24 cellular contexts compared by ENCODE assay signal in genomic region chr7:41217306-41217705, GRCh38.
DNase-seq lines count a peak whose midpoint lies in the region; ATAC-seq, FAIRE-seq and TF ChIP-seq lines count a peak whose summit lies in the region.
"Had no signal": no experiment of that assay in that cellular context is flagged by ENCODE, and none has a peak within 500 bp of the region (broad histone marks: within the 10 kb centered on the region; RNA-seq: fewer than 3 reads in every experiment).

No MANE protein-coding gene starts in this region.

- ATAC-seq in RWPE2 (ENCODE audit: low read depth), result peak; percentile 29; the same call in 1 of the 3 replicates
- ATAC-seq: A549, GM12878 had no signal

- no peak for TF ChIP-seq CTCF in RWPE2 (IDR thresholded peaks at IDR 0.05; ENCODE audit: poor library complexity, severe bottlenecking)
- TF ChIP-seq CTCF in bronchial epithelial cell (IDR thresholded peaks at IDR 0.05; ENCODE audit: insufficient read depth, low read length, severe bottlenecking), result no peak

- no peaks in the 10 kb centered on the region for H3K9me3 ChIP-seq in RWPE2 (ENCODE audit: severe bottlenecking)
- H3K9me3 ChIP-seq: A549; BLaER1 treated with 17β-estradiol and CSF1 and Interleukin-3, amounts not matched to agents 10 nM and 100 nM; SJSA1 had no signal

- no peak overlapping the region for H3K27ac Mint-ChIP-seq in T-helper 2 cell treated with Interferon-gamma antibody and Interleukin-4, amounts not matched to agents 5 μg/mL and 100 μg/mL, for 36 hours
- H3K27ac Mint-ChIP-seq: CD4-positive, alpha-beta T cell had no signal

- H3K9me3 Mint-ChIP-seq in T-helper 2 cell treated with Interferon-gamma antibody and Interleukin-4, amounts not matched to agents 5 μg/mL and 100 μg/mL, for 36 hours, result no peaks in the 10 kb centered on the region

- H3K27me3 Mint-ChIP-seq in T-helper 2 cell treated with Interferon-gamma antibody and Interleukin-4, amounts not matched to agents 5 μg/mL and 100 μg/mL, for 36 hours (ENCODE audit: low read depth), result no peaks in the 10 kb centered on the region
- H3K27me3 Mint-ChIP-seq: CD4-positive, alpha-beta T cell had no signal

- no peak overlapping the region for H3K4me3 ChIP-seq in RWPE2 (ENCODE audit: severe bottlenecking)
- no peak overlapping the region for H3K4me3 ChIP-seq in bronchial epithelial cell (ENCODE audit: low read depth, low read length)
- H3K4me3 ChIP-seq: A549; BLaER1 treated with 17β-estradiol and CSF1 and Interleukin-3, amounts not matched to agents 10 nM and 100 nM; GM12878; SJSA1 had no signal

- H3K4me1 Mint-ChIP-seq in T-helper 2 cell treated with Interferon-gamma antibody and Interleukin-4, amounts not matched to agents 5 μg/mL and 100 μg/mL, for 36 hours (ENCODE audit: low read depth), result no peaks in the 10 kb centered on the region

- H3K27ac ChIP-seq in RWPE2 (ENCODE audit: poor library complexity, severe bottlenecking), result no peak overlapping the region
- H3K27ac ChIP-seq: A549; BLaER1 treated with 17β-estradiol and CSF1 and Interleukin-3, amounts not matched to agents 10 nM and 100 nM; HL-60; SJSA1 had no signal

- no peak for FAIRE-seq in bronchial epithelial cell (lab: Jason Lieb, UNC)
- FAIRE-seq: G401.6, GM12878, RCC 7860 had no signal

- H3K4me1 ChIP-seq in RWPE2 (ENCODE audit: insufficient read depth, poor library complexity, severe bottlenecking), result peaks cover 7% of the 10 kb centered on the region
- H3K4me1 ChIP-seq: A549; BLaER1 treated with 17β-estradiol and CSF1 and Interleukin-3, amounts not matched to agents 10 nM and 100 nM had no signal

- no peaks in the 10 kb centered on the region for H3K27me3 ChIP-seq in RWPE2 (ENCODE audit: insufficient read depth, poor library complexity, severe bottlenecking)
- no peaks in the 10 kb centered on the region for H3K27me3 ChIP-seq in bronchial epithelial cell (ENCODE audit: control insufficient read depth, insufficient read depth, low read length)
- H3K27me3 ChIP-seq: BLaER1 treated with 17β-estradiol and CSF1 and Interleukin-3, amounts not matched to agents 10 nM and 100 nM; SJSA1 had no signal

- no peak overlapping the region for H3K4me3 Mint-ChIP-seq in T-helper 2 cell treated with Interferon-gamma antibody and Interleukin-4, amounts not matched to agents 5 μg/mL and 100 μg/mL, for 36 hours
- H3K4me3 Mint-ChIP-seq: CD4-positive, alpha-beta T cell had no signal

- DNase-seq in H4 (ENCODE audit: low spot score), result peak; percentile 32
- no peak for DNase-seq in RWPE2 (ENCODE audit: low spot score)
- peak; percentile 38 for DNase-seq in bronchial epithelial cell (ENCODE audit: low read depth)
- DNase-seq in renal cortical epithelial cell (ENCODE audit: low read depth), result peak; percentile 53
- DNase-seq in 8988T, result no peak
- no peak for DNase-seq in T-helper 2 cell treated with Interferon-gamma antibody and Interleukin-4, amounts not matched to agents 5 μg/mL and 100 μg/mL, for 36 hours (ENCODE audit: low spot score)
- no peak for DNase-seq in NAMALWA (ENCODE audit: low spot score)
- DNase-seq: AML-193; CD4-positive, alpha-beta T cell; COR-L47; NCI-H1105; NCI-H1436 treated with DMSO at 0.1 percent for 48 hours; NCI-H187 treated with DMSO at 0.1 percent for 48 hours; NCI-H2171 treated with DMSO at 0.1 percent for 48 hours; NCI-H524 treated with DMSO at 0.1 percent for 48 hours; NCI-H774; Right ventricle myocardium superior had no signal

- no peaks in the 10 kb centered on the region for H3K36me3 Mint-ChIP-seq in T-helper 2 cell treated with Interferon-gamma antibody and Interleukin-4, amounts not matched to agents 5 μg/mL and 100 μg/mL, for 36 hours (ENCODE audit: low read depth)

- H3K36me3 ChIP-seq in RWPE2 (ENCODE audit: low read depth), result no peaks in the 10 kb centered on the region
- no peaks in the 10 kb centered on the region for H3K36me3 ChIP-seq in bronchial epithelial cell (ENCODE audit: control insufficient read depth, insufficient read depth, low read length)
- H3K36me3 ChIP-seq: BLaER1 treated with 17β-estradiol and CSF1 and Interleukin-3, amounts not matched to agents 10 nM and 100 nM; SJSA1 had no signal

Comparison
In these comparisons a context has a peak if more than half of its experiments do, and no peak if none do; other contexts are left out.
1. DNase-seq: peak in H4 (single experiment), bronchial epithelial cell (single experiment) and renal cortical epithelial cell (single experiment); none in RWPE2 (single experiment), 8988T (single experiment), T-helper 2 cell treated with Interferon-gamma antibody and Interleukin-4, amounts not matched to agents 5 μg/mL and 100 μg/mL, for 36 hours (single experiment) and NAMALWA (single experiment).